In the genomic region with DNA sequence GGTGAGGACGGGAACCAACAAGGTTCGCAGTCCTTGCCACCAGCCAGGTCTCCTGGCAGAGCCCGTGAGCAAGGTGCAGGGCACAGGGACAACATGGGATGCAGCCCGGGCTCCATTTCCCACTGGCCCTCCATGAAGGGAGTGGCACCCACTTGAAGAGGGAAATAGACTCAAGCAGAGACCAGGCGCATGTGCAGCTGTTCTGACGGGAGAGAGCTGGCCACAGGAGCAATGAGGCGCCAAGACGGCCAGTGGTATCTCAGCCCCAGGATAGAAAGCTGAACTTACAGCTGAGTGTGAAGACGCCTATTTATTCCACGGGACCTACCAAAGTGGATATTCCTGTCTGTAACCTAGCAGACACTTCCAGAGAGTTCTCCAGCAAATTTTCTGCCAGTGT, we compare ENCODE assay signal across 17 cellular contexts. TPM values are rescaled to one million over a fixed set of nuclear protein-coding genes. Genes with fewer than 3 reads are reported as not detected.
A peak's percentile ranks its signal among the peaks of the same experiment; 100 is the strongest.
DNase-seq lines count a peak whose midpoint lies in the region; ATAC-seq and TF ChIP-seq lines count a peak whose summit lies in the region.
"Had no signal": no experiment of that assay in that cellular context is flagged by ENCODE, and none has a peak within 500 bp of the region (broad histone marks: within the 10 kb centered on the region; RNA-seq: fewer than 3 reads in every experiment).

No MANE protein-coding gene starts in this region.

- H3K27me3 ChIP-seq in Peyer's patch, result no peaks in the 10 kb centered on the region
- H3K27me3 ChIP-seq in naive thymus-derived CD4-positive, alpha-beta T cell (ENCODE audit: control insufficient read depth in 2 of 2, insufficient read depth in 2 of 2, low read length in 2 of 2), result no peaks in the 10 kb centered on the region
- H3K27me3 ChIP-seq in esophagus squamous epithelium, result no peaks in the 10 kb centered on the region
- H3K27me3 ChIP-seq: BLaER1 had no signal

- H3K36me3 ChIP-seq in Peyer's patch, result no peaks in the 10 kb centered on the region
- H3K36me3 ChIP-seq in naive thymus-derived CD4-positive, alpha-beta T cell (ENCODE audit: control insufficient read depth in 2 of 3, insufficient read depth in 3 of 3, low read length in 3 of 3), result peaks cover 0 to 18% (median 0%) of the 10 kb centered on the region in 3 experiments
- H3K36me3 ChIP-seq in esophagus squamous epithelium, result no peaks in the 10 kb centered on the region
- H3K36me3 ChIP-seq: BLaER1 had no signal

- H3K27ac ChIP-seq in Peyer's patch (no peak overlapping the region), esophagus squamous epithelium (no peak overlapping the region)
- no peak overlapping the region for H3K27ac ChIP-seq in naive thymus-derived CD4-positive, alpha-beta T cell (ENCODE audit: low read depth, low read length)
- H3K27ac ChIP-seq: BLaER1 had no signal

- H3K4me3 ChIP-seq in Peyer's patch (no peak overlapping the region), esophagus squamous epithelium (no peak overlapping the region)
- no peak overlapping the region for H3K4me3 ChIP-seq in naive thymus-derived CD4-positive, alpha-beta T cell (ENCODE audit: low read length)
- H3K4me3 ChIP-seq: BLaER1 had no signal

- H3K9me3 ChIP-seq in Peyer's patch, result no peaks in the 10 kb centered on the region
- H3K9me3 ChIP-seq in naive thymus-derived CD4-positive, alpha-beta T cell (ENCODE audit: control insufficient read depth in 2 of 3, low read length in 3 of 3), result no peaks in the 10 kb centered on the region
- H3K9me3 ChIP-seq in esophagus squamous epithelium, result no peaks in the 10 kb centered on the region
- H3K9me3 ChIP-seq: BLaER1, Caco-2 had no signal

- no peaks in the 10 kb centered on the region for H3K9me3 Mint-ChIP-seq in activated CD8-positive, alpha-beta memory T cell treated with anti-CD3 and anti-CD28 coated beads, Interleukin-2, amount 10 ng/mL, durations not matched to agents 7 days and 5 days (ENCODE audit: low read depth)
- H3K9me3 Mint-ChIP-seq in naive thymus-derived CD4-positive, alpha-beta T cell, result peaks cover 0 to 2% (median 0%) of the 10 kb centered on the region in 11 donors
- no peaks in the 10 kb centered on the region for H3K9me3 Mint-ChIP-seq in stimulated activated effector memory CD8-positive, alpha-beta T cell treated with anti-CD3 and anti-CD28 coated beads, Interleukin-12 subunit alpha, Interleukin-12 subunit beta, amount 100 ng/mL, for 72 hours

- no peak overlapping the region for H3K4me3 Mint-ChIP-seq in activated CD8-positive, alpha-beta memory T cell treated with anti-CD3 and anti-CD28 coated beads, Interleukin-2, amount 10 ng/mL, durations not matched to agents 7 days and 5 days
- peak overlapping the region in 1 of 10 donors; percentile 16 for H3K4me3 Mint-ChIP-seq in naive thymus-derived CD4-positive, alpha-beta T cell
- H3K4me3 Mint-ChIP-seq in stimulated activated effector memory CD8-positive, alpha-beta T cell treated with anti-CD3 and anti-CD28 coated beads, Interleukin-12 subunit alpha, Interleukin-12 subunit beta, amount 100 ng/mL, for 72 hours, result no peak overlapping the region

- no peak for ATAC-seq in activated CD8-positive, alpha-beta memory T cell treated with anti-CD3 and anti-CD28 coated beads, Interleukin-2, amount 10 ng/mL, durations not matched to agents 7 days and 5 days
- no peak for ATAC-seq in naive thymus-derived CD4-positive, alpha-beta T cell
- ATAC-seq in stimulated activated effector memory CD8-positive, alpha-beta T cell treated with anti-CD3 and anti-CD28 coated beads, Interleukin-12 subunit alpha, Interleukin-12 subunit beta, amount 100 ng/mL, for 72 hours, result no peak
- ATAC-seq in GM21381 (IDR thresholded peaks at IDR 0.05; ENCODE audit: unreplicated experiment), result no peak

- no peaks in the 10 kb centered on the region for H3K27me3 Mint-ChIP-seq in activated CD8-positive, alpha-beta memory T cell treated with anti-CD3 and anti-CD28 coated beads, Interleukin-2, amount 10 ng/mL, durations not matched to agents 7 days and 5 days
- no peaks in the 10 kb centered on the region for H3K27me3 Mint-ChIP-seq in naive thymus-derived CD4-positive, alpha-beta T cell

- peaks cover 0 to 19% (median 7%) of the 10 kb centered on the region in 4 donors for H3K4me1 ChIP-seq in Peyer's patch
- H3K4me1 ChIP-seq in naive thymus-derived CD4-positive, alpha-beta T cell (ENCODE audit: control insufficient read depth in 2 of 2, insufficient read depth in 2 of 2, low read length in 2 of 2), result peaks cover 38 to 69% of the 10 kb centered on the region in 2 donors
- peaks cover 9 to 46% (median 11%) of the 10 kb centered on the region in 3 donors for H3K4me1 ChIP-seq in esophagus squamous epithelium
- H3K4me1 ChIP-seq: Caco-2 had no signal

- no peak for TF ChIP-seq POLR2A in Peyer's patch (IDR thresholded peaks at IDR 0.05)
- no peak for TF ChIP-seq POLR2A in esophagus squamous epithelium (IDR thresholded peaks at IDR 0.05)

- peak overlapping the region; percentile 45 for H3K27ac Mint-ChIP-seq in activated CD8-positive, alpha-beta memory T cell treated with anti-CD3 and anti-CD28 coated beads, Interleukin-2, amount 10 ng/mL, durations not matched to agents 7 days and 5 days
- peak overlapping the region in 8 of 9 donors; percentile 43 to 99 (median 88) for H3K27ac Mint-ChIP-seq in naive thymus-derived CD4-positive, alpha-beta T cell
- H3K27ac Mint-ChIP-seq in stimulated activated effector memory CD8-positive, alpha-beta T cell treated with anti-CD3 and anti-CD28 coated beads, Interleukin-12 subunit alpha, Interleukin-12 subunit beta, amount 100 ng/mL, for 72 hours, result peak overlapping the region; percentile 33

- no peak for DNase-seq in activated CD8-positive, alpha-beta memory T cell treated with anti-CD3 and anti-CD28 coated beads, Interleukin-2, amount 10 ng/mL, durations not matched to agents 7 days and 5 days
- DNase-seq in activated CD8-positive, alpha-beta memory T cell treated with anti-CD3 and anti-CD28 coated beads, Interleukin-2, amount 50 U/mL, for 4 hours, result no peak
- DNase-seq in Peyer's patch, result peak in 2 of 3 donors; percentile 22 to 40
- DNase-seq in naive thymus-derived CD4-positive, alpha-beta T cell, result no peak
- DNase-seq in stimulated activated effector memory CD8-positive, alpha-beta T cell treated with anti-CD3 and anti-CD28 coated beads, Interleukin-12 subunit alpha, Interleukin-12 subunit beta, amount 100 ng/mL, for 72 hours (ENCODE audit: low spot score in 2 of 2), result no peak
- DNase-seq in stimulated activated CD4-positive, alpha-beta T cell treated with anti-CD3 and anti-CD28 coated beads, Interleukin-4, amount 100 ng/mL, for 1 hour, result no peak
- DNase-seq in esophagus squamous epithelium (lab: John Stamatoyannopoulos, UW), result no peak
- DNase-seq: 8988T, Caco-2, IMR-90, Kasumi-1, NCI-H1930, NCI-H510A treated with DMSO at 0.1 percent for 48 hours, SIG-M5 had no signal

- 82 to 84% methylated on average over 3 to 7 of the region's 10 CpGs for WGBS in esophagus squamous epithelium, 2 donors

- H3K36me3 Mint-ChIP-seq in activated CD8-positive, alpha-beta memory T cell treated with anti-CD3 and anti-CD28 coated beads, Interleukin-2, amount 10 ng/mL, durations not matched to agents 7 days and 5 days, result peaks cover 30% of the 10 kb centered on the region
- H3K36me3 Mint-ChIP-seq in naive thymus-derived CD4-positive, alpha-beta T cell, result peaks cover 4 to 60% (median 44%) of the 10 kb centered on the region in 5 donors
- no peaks in the 10 kb centered on the region for H3K36me3 Mint-ChIP-seq in stimulated activated effector memory CD8-positive, alpha-beta T cell treated with anti-CD3 and anti-CD28 coated beads, Interleukin-12 subunit alpha, Interleukin-12 subunit beta, amount 100 ng/mL, for 72 hours

- CTCF ChIA-PET in activated CD8-positive, alpha-beta memory T cell treated with anti-CD3 and anti-CD28 coated beads, Interleukin-2, amount 10 ng/mL, durations not matched to agents 7 days and 5 days (lab: Charles Lee), result no interaction called here
- CTCF ChIA-PET in naive thymus-derived CD4-positive, alpha-beta T cell (lab: Charles Lee), result interaction anchor here (0.7 kb wide), 1 partner anchor 398 kb away, joined by 3 read pairs; no protein-coding TSS in a partner anchor

- intact Hi-C loops in naive thymus-derived CD4-positive, alpha-beta T cell (cut with micrococcal nuclease), result loop anchor here in 1 of 2 donors (10.0 kb wide), 1 partner anchor 526 kb away; no protein-coding TSS in a partner anchor
- intact Hi-C loops in esophagus squamous epithelium (cut with DNase I), result no loop called here

- TF ChIP-seq CTCF in Peyer's patch (IDR thresholded peaks at IDR 0.05) (no peak), esophagus squamous epithelium (IDR thresholded peaks at IDR 0.05) (no peak)

- H3K4me1 Mint-ChIP-seq in activated CD8-positive, alpha-beta memory T cell treated with anti-CD3 and anti-CD28 coated beads, Interleukin-2, amount 10 ng/mL, durations not matched to agents 7 days and 5 days, result peaks cover 46% of the 10 kb centered on the region
- peaks cover 39 to 86% (median 79%) of the 10 kb centered on the region in 7 donors for H3K4me1 Mint-ChIP-seq in naive thymus-derived CD4-positive, alpha-beta T cell
- peaks cover 35% of the 10 kb centered on the region for H3K4me1 Mint-ChIP-seq in stimulated activated effector memory CD8-positive, alpha-beta T cell treated with anti-CD3 and anti-CD28 coated beads, Interleukin-12 subunit alpha, Interleukin-12 subunit beta, amount 100 ng/mL, for 72 hours

- POLR2A ChIA-PET in naive thymus-derived CD4-positive, alpha-beta T cell (lab: Charles Lee), result interaction anchor here (1.1 kb wide), 1 partner anchor 31 kb away, joined by 5 read pairs; no protein-coding TSS in a partner anchor

RNA-seq across cellular contexts. Expression of gene FOXJ1, which starts 8.2 kb away (rescaled TPM):
- under 1 TPM in 1 of 2 experiments, not detected in 1; 0.55 TPM for total RNA-seq in activated CD8-positive, alpha-beta memory T cell treated with anti-CD3 and anti-CD28 coated beads, Interleukin-2, amount 10 ng/mL, durations not matched to agents 7 days and 5 days
- total RNA-seq in Peyer's patch (not detected), esophagus squamous epithelium (under 1 TPM in 2 of 4 donors, not detected in 2; 0.19 to 0.57 TPM)
- total RNA-seq in naive thymus-derived CD4-positive, alpha-beta T cell, result 1 to 10 TPM in 4 of 5 experiments, under 1 TPM in 1; 0.29 to 2.2 (median 1.4) TPM
- 1 to 10 TPM in 1 of 2 donors, under 1 TPM in 1; 0.27 to 1.0 TPM for polyA plus RNA-seq in naive thymus-derived CD4-positive, alpha-beta T cell
- total RNA-seq: IMR-90, RPMI7951 had no signal

RNA-seq across cellular contexts. Expression of gene EXOC7, which starts 45.6 kb away (rescaled TPM):
- total RNA-seq in activated CD8-positive, alpha-beta memory T cell treated with anti-CD3 and anti-CD28 coated beads, Interleukin-2, amount 10 ng/mL, durations not matched to agents 7 days and 5 days, result 100 to 1,000 TPM; 132 to 137 TPM
- total RNA-seq in Peyer's patch (100 to 1,000 TPM; 113 to 160 (median 134) TPM), esophagus squamous epithelium (10 to 100 TPM; 70.3 to 84.5 (median 74.4) TPM)
- total RNA-seq in naive thymus-derived CD4-positive, alpha-beta T cell, result 100 to 1,000 TPM; 112 to 204 (median 160) TPM
- polyA plus RNA-seq in naive thymus-derived CD4-positive, alpha-beta T cell, result 10 to 100 TPM; 46.6 to 73.3 TPM

Comparison
In these comparisons a context has a peak if more than half of its experiments do, and no peak if none do; other contexts are left out.
1. DNase-seq: peak in Peyer's patch (2 of 3); none in activated CD8-positive, alpha-beta memory T cell treated with anti-CD3 and anti-CD28 coated beads, Interleukin-2, amount 10 ng/mL, durations not matched to agents 7 days and 5 days (single experiment), activated CD8-positive, alpha-beta memory T cell treated with anti-CD3 and anti-CD28 coated beads, Interleukin-2, amount 50 U/mL, for 4 hours (single experiment), naive thymus-derived CD4-positive, alpha-beta T cell (0 of 9), stimulated activated effector memory CD8-positive, alpha-beta T cell treated with anti-CD3 and anti-CD28 coated beads, Interleukin-12 subunit alpha, Interleukin-12 subunit beta, amount 100 ng/mL, for 72 hours (0 of 2), stimulated activated CD4-positive, alpha-beta T cell treated with anti-CD3 and anti-CD28 coated beads, Interleukin-4, amount 100 ng/mL, for 1 hour (single experiment) and esophagus squamous epithelium (single experiment).
2. H3K27ac Mint-ChIP-seq: peak in every context shown above with its lines; median percentile 88 in naive thymus-derived CD4-positive, alpha-beta T cell; 45 in activated CD8-positive, alpha-beta memory T cell treated with anti-CD3 and anti-CD28 coated beads, Interleukin-2, amount 10 ng/mL, durations not matched to agents 7 days and 5 days; 33 in stimulated activated effector memory CD8-positive, alpha-beta T cell treated with anti-CD3 and anti-CD28 coated beads, Interleukin-12 subunit alpha, Interleukin-12 subunit beta, amount 100 ng/mL, for 72 hours.